Comparison of ENCODE assay signal across 1 cellular context in genomic region chr6:31619805-31620585, GRCh38.
TF ChIP-seq lines count a peak whose summit lies in the region.

No MANE protein-coding gene starts in this region.

TF ChIP-seq in HEK293, 187 proteins besides CTCF, POLR2A, EP300 and RAD21 (continued from another document and continues in another):
- TF ChIP-seq ZNF362 (tag by site-specific recombination; IDR thresholded peaks at IDR 0.05): peak; percentile 82
- TF ChIP-seq ZNF24 (tag by site-specific recombination; IDR thresholded peaks at IDR 0.05): peak; percentile 91
- TF ChIP-seq ZNF548 (tag by site-specific recombination; IDR thresholded peaks at IDR 0.05): no peak
- TF ChIP-seq, protein P1, sequence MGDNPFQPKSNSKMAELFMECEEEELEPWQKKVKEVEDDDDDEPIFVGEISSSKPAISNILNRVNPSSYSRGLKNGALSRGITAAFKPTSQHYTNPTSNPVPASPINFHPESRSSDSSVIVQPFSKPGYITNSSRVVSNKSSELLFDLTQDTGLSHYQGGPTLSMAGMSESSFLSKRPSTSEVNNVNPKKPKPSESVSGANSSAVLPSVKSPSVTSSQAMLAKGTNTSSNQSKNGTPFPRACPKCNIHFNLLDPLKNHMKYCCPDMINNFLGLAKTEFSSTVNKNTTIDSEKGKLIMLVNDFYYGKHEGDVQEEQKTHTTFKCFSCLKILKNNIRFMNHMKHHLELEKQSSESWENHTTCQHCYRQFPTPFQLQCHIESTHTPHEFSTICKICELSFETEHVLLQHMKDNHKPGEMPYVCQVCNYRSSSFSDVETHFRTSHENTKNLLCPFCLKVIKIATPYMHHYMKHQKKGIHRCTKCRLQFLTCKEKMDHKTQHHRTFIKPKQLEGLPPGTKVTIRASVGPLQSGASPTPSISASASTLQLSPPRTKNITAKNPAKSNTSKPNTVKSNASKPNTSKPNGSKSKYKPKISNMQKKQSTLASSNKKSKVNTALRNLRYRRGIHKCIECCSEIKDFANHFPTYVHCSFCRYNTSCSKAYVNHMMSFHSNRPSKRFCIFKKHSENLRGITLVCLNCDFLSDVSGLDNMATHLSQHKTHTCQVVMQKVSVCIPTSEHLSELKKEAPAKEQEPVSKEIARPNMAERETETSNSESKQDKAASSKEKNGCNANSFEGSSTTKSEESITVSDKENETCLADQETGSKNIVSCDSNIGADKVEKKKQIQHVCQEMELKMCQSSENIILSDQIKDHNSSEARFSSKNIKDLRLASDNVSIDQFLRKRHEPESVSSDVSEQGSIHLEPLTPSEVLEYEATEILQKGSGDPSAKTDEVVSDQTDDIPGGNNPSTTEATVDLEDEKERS (tag by site-specific recombination; IDR thresholded peaks at IDR 0.05): no peak
- TF ChIP-seq ZNF629 (tag by site-specific recombination; IDR thresholded peaks at IDR 0.05): peak; percentile 99
- TF ChIP-seq ZNF433 (tag by site-specific recombination; IDR thresholded peaks at IDR 0.05; ENCODE audit: low read depth): no peak
- TF ChIP-seq BCL11A (tag by site-specific recombination; IDR thresholded peaks at IDR 0.05; ENCODE audit: low read depth): no peak
- TF ChIP-seq ZSCAN30 (tag by site-specific recombination; IDR thresholded peaks at IDR 0.05): no peak
- no peak for TF ChIP-seq ZNF202 (tag by site-specific recombination; IDR thresholded peaks at IDR 0.05; ENCODE audit: borderline replicate concordance)
- TF ChIP-seq ZNF266 (tag by site-specific recombination; IDR thresholded peaks at IDR 0.05; ENCODE audit: low read depth): no peak
- no peak for TF ChIP-seq REPIN1 (tag by site-specific recombination; IDR thresholded peaks at IDR 0.05; ENCODE audit: low read depth)
- peak; percentile 75 for TF ChIP-seq WT1 (tag by site-specific recombination; IDR thresholded peaks at IDR 0.05)
- no peak for TF ChIP-seq ZBTB7A (tag by site-specific recombination; IDR thresholded peaks at IDR 0.05; ENCODE audit: low read depth)
- TF ChIP-seq ZNF184 (tag by site-specific recombination; IDR thresholded peaks at IDR 0.05): no peak
- peak; percentile 94 for TF ChIP-seq KLF16 (tag by site-specific recombination; IDR thresholded peaks at IDR 0.05)
- TF ChIP-seq TRIM28 (IDR thresholded peaks at IDR 0.05; ENCODE audit: borderline replicate concordance, low read length): no peak
- TF ChIP-seq, protein P2, sequence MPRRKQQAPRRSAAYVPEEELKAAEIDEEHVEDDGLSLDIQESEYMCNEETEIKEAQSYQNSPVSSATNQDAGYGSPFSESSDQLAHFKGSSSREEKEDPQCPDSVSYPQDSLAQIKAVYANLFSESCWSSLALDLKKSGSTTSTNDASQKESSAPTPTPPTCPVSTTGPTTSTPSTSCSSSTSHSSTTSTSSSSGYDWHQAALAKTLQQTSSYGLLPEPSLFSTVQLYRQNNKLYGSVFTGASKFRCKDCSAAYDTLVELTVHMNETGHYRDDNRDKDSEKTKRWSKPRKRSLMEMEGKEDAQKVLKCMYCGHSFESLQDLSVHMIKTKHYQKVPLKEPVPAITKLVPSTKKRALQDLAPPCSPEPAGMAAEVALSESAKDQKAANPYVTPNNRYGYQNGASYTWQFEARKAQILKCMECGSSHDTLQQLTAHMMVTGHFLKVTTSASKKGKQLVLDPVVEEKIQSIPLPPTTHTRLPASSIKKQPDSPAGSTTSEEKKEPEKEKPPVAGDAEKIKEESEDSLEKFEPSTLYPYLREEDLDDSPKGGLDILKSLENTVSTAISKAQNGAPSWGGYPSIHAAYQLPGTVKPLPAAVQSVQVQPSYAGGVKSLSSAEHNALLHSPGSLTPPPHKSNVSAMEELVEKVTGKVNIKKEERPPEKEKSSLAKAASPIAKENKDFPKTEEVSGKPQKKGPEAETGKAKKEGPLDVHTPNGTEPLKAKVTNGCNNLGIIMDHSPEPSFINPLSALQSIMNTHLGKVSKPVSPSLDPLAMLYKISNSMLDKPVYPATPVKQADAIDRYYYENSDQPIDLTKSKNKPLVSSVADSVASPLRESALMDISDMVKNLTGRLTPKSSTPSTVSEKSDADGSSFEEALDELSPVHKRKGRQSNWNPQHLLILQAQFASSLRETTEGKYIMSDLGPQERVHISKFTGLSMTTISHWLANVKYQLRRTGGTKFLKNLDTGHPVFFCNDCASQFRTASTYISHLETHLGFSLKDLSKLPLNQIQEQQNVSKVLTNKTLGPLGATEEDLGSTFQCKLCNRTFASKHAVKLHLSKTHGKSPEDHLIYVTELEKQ (tag by site-specific recombination; IDR thresholded peaks at IDR 0.05; ENCODE audit: borderline replicate concordance): no peak
- peak; percentile 86 for TF ChIP-seq KLF17 (tag by site-specific recombination; IDR thresholded peaks at IDR 0.05)
- TF ChIP-seq ZNF311 (tag by site-specific recombination; IDR thresholded peaks at IDR 0.05; ENCODE audit: borderline replicate concordance): no peak
- no peak for TF ChIP-seq ZSCAN16 (tag by site-specific recombination; IDR thresholded peaks at IDR 0.05)
- peak; percentile 87 for TF ChIP-seq ZBTB17 (tag by site-specific recombination; IDR thresholded peaks at IDR 0.05)
- peak; percentile 28; the same call in 1 of the 2 replicates for TF ChIP-seq YY1 (tag by site-specific recombination; IDR thresholded peaks at IDR 0.05)
- TF ChIP-seq KLF7 (tag by site-specific recombination; IDR thresholded peaks at IDR 0.05; ENCODE audit: borderline replicate concordance): no peak; the same call in 1 of the 2 replicates
- no peak for TF ChIP-seq ZNF146 (tag by site-specific recombination; IDR thresholded peaks at IDR 0.05)
- no peak for TF ChIP-seq ZNF837 (tag by site-specific recombination; IDR thresholded peaks at IDR 0.05)
- TF ChIP-seq OVOL3 (tag by site-specific recombination; IDR thresholded peaks at IDR 0.05): 0 out of 2 replicates have a peak, but pooled peaks have one; percentile 76
- peak; percentile 60 for TF ChIP-seq ZNF843 (tag by site-specific recombination; IDR thresholded peaks at IDR 0.05)
- TF ChIP-seq ZFP69B (tag by site-specific recombination; IDR thresholded peaks at IDR 0.05): peak; percentile 73
- no peak for TF ChIP-seq ZNF621 (tag by site-specific recombination; IDR thresholded peaks at IDR 0.05)
- peak; percentile 89 for TF ChIP-seq EGR2 (tag by site-specific recombination; IDR thresholded peaks at IDR 0.05; ENCODE audit: low read depth)
- TF ChIP-seq REST (tag by site-specific recombination; IDR thresholded peaks at IDR 0.05): no peak
- TF ChIP-seq ZNF530 (tag by site-specific recombination; IDR thresholded peaks at IDR 0.05; ENCODE audit: low read depth): no peak
- TF ChIP-seq ZNF175 (tag by site-specific recombination; IDR thresholded peaks at IDR 0.05): no peak
- TF ChIP-seq ZNF473 (tag by site-specific recombination; IDR thresholded peaks at IDR 0.05): no peak
- TF ChIP-seq, protein P3, sequence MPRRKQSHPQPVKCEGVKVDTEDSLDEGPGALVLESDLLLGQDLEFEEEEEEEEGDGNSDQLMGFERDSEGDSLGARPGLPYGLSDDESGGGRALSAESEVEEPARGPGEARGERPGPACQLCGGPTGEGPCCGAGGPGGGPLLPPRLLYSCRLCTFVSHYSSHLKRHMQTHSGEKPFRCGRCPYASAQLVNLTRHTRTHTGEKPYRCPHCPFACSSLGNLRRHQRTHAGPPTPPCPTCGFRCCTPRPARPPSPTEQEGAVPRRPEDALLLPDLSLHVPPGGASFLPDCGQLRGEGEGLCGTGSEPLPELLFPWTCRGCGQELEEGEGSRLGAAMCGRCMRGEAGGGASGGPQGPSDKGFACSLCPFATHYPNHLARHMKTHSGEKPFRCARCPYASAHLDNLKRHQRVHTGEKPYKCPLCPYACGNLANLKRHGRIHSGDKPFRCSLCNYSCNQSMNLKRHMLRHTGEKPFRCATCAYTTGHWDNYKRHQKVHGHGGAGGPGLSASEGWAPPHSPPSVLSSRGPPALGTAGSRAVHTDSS (tag by site-specific recombination; IDR thresholded peaks at IDR 0.05): no peak
- no peak for TF ChIP-seq ZNF132 (tag by site-specific recombination; IDR thresholded peaks at IDR 0.05; ENCODE audit: borderline replicate concordance)
- peak; percentile 47; the same call in 1 of the 2 replicates for TF ChIP-seq PRDM4 (tag by site-specific recombination; IDR thresholded peaks at IDR 0.05)
- no peak for TF ChIP-seq HOXA7 (CRISPR knock-in tag; IDR thresholded peaks at IDR 0.05; ENCODE audit: borderline replicate concordance)
- peak; percentile 93 for TF ChIP-seq SP3 (tag by site-specific recombination; IDR thresholded peaks at IDR 0.05)
- peak; percentile 48 for TF ChIP-seq SETDB1 (IDR thresholded peaks at IDR 0.05; ENCODE audit: insufficient read length, low read length)
- TF ChIP-seq, protein P4, sequence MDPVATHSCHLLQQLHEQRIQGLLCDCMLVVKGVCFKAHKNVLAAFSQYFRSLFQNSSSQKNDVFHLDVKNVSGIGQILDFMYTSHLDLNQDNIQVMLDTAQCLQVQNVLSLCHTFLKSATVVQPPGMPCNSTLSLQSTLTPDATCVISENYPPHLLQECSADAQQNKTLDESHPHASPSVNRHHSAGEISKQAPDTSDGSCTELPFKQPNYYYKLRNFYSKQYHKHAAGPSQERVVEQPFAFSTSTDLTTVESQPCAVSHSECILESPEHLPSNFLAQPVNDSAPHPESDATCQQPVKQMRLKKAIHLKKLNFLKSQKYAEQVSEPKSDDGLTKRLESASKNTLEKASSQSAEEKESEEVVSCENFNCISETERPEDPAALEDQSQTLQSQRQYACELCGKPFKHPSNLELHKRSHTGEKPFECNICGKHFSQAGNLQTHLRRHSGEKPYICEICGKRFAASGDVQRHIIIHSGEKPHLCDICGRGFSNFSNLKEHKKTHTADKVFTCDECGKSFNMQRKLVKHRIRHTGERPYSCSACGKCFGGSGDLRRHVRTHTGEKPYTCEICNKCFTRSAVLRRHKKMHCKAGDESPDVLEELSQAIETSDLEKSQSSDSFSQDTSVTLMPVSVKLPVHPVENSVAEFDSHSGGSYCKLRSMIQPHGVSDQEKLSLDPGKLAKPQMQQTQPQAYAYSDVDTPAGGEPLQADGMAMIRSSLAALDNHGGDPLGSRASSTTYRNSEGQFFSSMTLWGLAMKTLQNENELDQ (tag by site-specific recombination; IDR thresholded peaks at IDR 0.05; ENCODE audit: low read depth): no peak
- TF ChIP-seq FEZF1 (tag by site-specific recombination; IDR thresholded peaks at IDR 0.05): no peak
